Comparison of ENCODE assay signal across 1 cellular context in genomic region chr15:76286231-76286879, GRCh38.
TF ChIP-seq lines count a peak whose summit lies in the region.

No MANE protein-coding gene starts in this region.

TF ChIP-seq in GM23338, 12 proteins besides CTCF, POLR2A, EP300 and RAD21 (continued from another document):
- TF ChIP-seq REST (IDR thresholded peaks at IDR 0.05; ENCODE audit: unreplicated experiment) (no peak), ZNF331 (CRISPR knock-in tag; IDR thresholded peaks at IDR 0.05; ENCODE audit: low read depth) (no peak), EZH2phosphoT487 (IDR thresholded peaks at IDR 0.05; ENCODE audit: unreplicated experiment) (no peak), ETS1 (IDR thresholded peaks at IDR 0.05) (no peak), EZH2 (IDR thresholded peaks at IDR 0.05; ENCODE audit: low read depth, unreplicated experiment) (no peak), CREB1 (CRISPR knock-in tag; IDR thresholded peaks at IDR 0.05; ENCODE audit: low read depth) (no peak)
